In the genomic region with DNA sequence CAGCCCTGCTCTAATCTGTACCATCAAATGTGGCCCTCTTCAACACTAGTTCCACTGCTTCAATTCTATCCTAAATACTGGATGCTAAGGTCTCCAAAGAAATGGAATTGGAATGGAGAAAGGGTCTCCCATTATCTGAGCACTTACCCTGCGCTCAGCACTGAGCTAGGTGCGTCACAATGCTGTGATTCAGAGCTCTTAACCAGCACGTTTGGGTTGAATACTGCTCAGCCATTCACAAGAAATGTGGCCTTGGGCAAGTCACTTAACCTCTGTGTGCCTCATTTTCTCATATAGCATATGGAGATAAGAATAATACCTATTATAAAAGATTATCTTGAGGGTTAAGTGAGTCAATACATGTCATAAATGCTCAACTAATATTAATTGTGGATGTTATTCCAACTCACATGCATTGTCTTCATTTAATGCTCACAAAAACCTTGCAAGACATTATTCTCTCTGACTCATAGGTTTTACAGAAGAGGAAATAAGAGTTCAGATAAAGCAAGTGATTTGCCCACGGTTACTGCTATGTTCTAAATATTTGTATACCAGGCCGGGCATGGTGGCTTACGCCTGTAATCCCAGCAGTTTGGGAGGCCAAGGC, we compare ENCODE assay signal across 19 cellular contexts.
"Had no signal": no experiment of that assay in that cellular context is flagged by ENCODE, and none has a peak within 500 bp of the region (broad histone marks: within the 10 kb centered on the region; RNA-seq: fewer than 3 reads in every experiment).

No MANE protein-coding gene starts in this region.

- H3K79me2 ChIP-seq: hepatocyte had no signal

- H3K27ac ChIP-seq: epithelial cell of prostate, esophagus squamous epithelium, hepatocyte, skin epidermis, thoracic aorta, transverse colon had no signal

- H3K4me1 ChIP-seq: esophagus squamous epithelium, transverse colon had no signal

- DNase-seq: effector memory CD4-positive, alpha-beta T cell; esophagus squamous epithelium; foreskin melanocyte; head of caudate nucleus; left colon; mucosa of descending colon; naive thymus-derived CD8-positive, alpha-beta T cell; posterior cingulate gyrus; stimulated activated CD4-positive, alpha-beta T cell treated with anti-CD3 and anti-CD28 coated beads, Interleukin-2, amount 100 ng/mL, for 24 hours; stimulated activated CD4-positive, alpha-beta T cell treated with anti-CD3 and anti-CD28 coated beads, Interleukin-4, amount 100 ng/mL, for 4 hours; stimulated activated naive B cell treated with anti-CD40 and anti-IgM and Interleukin-4, amounts not matched to agents 10 μg/mL and 1 μg/mL and 100 μg/mL, for 72 hours; stimulated activated naive CD8-positive, alpha-beta T cell treated with anti-CD3 and anti-CD28 coated beads, Interleukin-15, amount 100 ng/mL, for 72 hours; transverse colon had no signal

- H3K4me3 ChIP-seq: esophagus squamous epithelium, hepatocyte, mucosa of descending colon, skin epidermis, thoracic aorta, transverse colon had no signal

- FAIRE-seq: endometrium had no signal

- ATAC-seq: left colon; mucosa of descending colon; naive thymus-derived CD8-positive, alpha-beta T cell; sciatic nerve; stimulated activated naive B cell treated with anti-CD40 and anti-IgM and Interleukin-4, amounts not matched to agents 10 μg/mL and 1 μg/mL and 100 μg/mL, for 72 hours; stimulated activated naive CD8-positive, alpha-beta T cell treated with anti-CD3 and anti-CD28 coated beads, Interleukin-15, amount 100 ng/mL, for 72 hours had no signal

- H3K27me3 ChIP-seq: hepatocyte, transverse colon had no signal

- H3K36me3 ChIP-seq: esophagus squamous epithelium, thoracic aorta, transverse colon had no signal

- H3K4me2 ChIP-seq: hepatocyte had no signal

- H3K9me3 ChIP-seq: esophagus squamous epithelium, mucosa of descending colon, thoracic aorta, transverse colon had no signal
